ENCODE assay signal across 27 cellular contexts in the genomic region with DNA sequence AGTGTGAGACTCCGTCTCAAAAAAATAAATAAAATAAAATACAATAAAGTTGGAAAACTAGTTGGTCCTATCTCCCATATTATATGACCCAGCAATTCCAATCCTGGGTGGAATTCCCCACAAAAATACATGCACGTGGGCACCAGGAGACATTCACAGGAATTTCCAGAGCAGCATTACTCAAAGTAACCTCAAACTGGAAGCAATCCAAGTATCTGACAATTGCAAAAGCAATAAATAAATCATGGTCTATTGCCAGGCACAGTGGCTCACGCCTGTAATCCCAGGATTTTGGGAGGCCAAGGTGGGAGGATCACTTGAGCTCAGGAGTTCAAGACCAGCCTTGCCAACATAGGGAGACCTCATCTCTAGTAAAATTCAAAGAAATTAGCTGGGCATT.
DNase-seq lines count a peak whose midpoint lies in the region; ATAC-seq, FAIRE-seq and TF ChIP-seq lines count a peak whose summit lies in the region.
"Had no signal": no experiment of that assay in that cellular context is flagged by ENCODE, and none has a peak within 500 bp of the region (broad histone marks: within the 10 kb centered on the region; RNA-seq: fewer than 3 reads in every experiment).

No MANE protein-coding gene starts in this region.

- in situ Hi-C loops in K562 (cut with MboI) = no loop called here

- H3K9ac ChIP-seq in BLaER1 = no peak overlapping the region
- H3K9ac ChIP-seq in K562 (ENCODE audit: insufficient read depth in 1 of 2, low read depth in 2 of 2, low read length in 2 of 2) = no peak overlapping the region

- no peaks in the 10 kb centered on the region for H3K79me2 ChIP-seq in K562 (ENCODE audit: control insufficient read depth, insufficient read depth, low read length)

- POLR2A ChIA-PET in K562 (lab: Yijun Ruan, JAX) = no interaction called here

- no peak overlapping the region for H3K27ac ChIP-seq in BLaER1
- no peak overlapping the region for H3K27ac ChIP-seq in K562 (ENCODE audit: extremely low read depth, low read depth, low read length)
- peak overlapping the region; percentile 37 for H3K27ac ChIP-seq in foreskin keratinocyte
- no peak overlapping the region for H3K27ac ChIP-seq in lower lobe of right lung
- no peak overlapping the region for H3K27ac ChIP-seq in left lung
- H3K27ac ChIP-seq: spleen, testis had no signal

- H3K4me1 ChIP-seq in BLaER1 = peaks cover 8% of the 10 kb centered on the region
- H3K4me1 ChIP-seq in K562 (replicated peaks in 1 of 2; ENCODE audit: control insufficient read depth in 2 of 2, insufficient read depth in 2 of 2, low read length in 2 of 2) = no peaks in the 10 kb centered on the region
- H3K4me1 ChIP-seq in foreskin keratinocyte = no peaks in the 10 kb centered on the region
- H3K4me1 ChIP-seq in lower lobe of right lung = no peaks in the 10 kb centered on the region
- no peaks in the 10 kb centered on the region for H3K4me1 ChIP-seq in left lung
- H3K4me1 ChIP-seq: spleen, testis had no signal

- no peak for FAIRE-seq in K562 (lab: Jason Lieb, UNC)
- FAIRE-seq: colon, D721Med, HTR-8/SVneo had no signal

- TF ChIP-seq CTCF in K562 (IDR thresholded peaks at IDR 0.05 in 2 of 3, conservative IDR thresholded peaks at IDR 0.05 in 1 of 3; ENCODE audit: insufficient read depth in 2 of 3, low read depth in 1 of 3, low read length in 3 of 3) (no peak), foreskin keratinocyte (conservative IDR thresholded peaks at IDR 0.05) (no peak), lower lobe of right lung (IDR thresholded peaks at IDR 0.05) (no peak), left lung (IDR thresholded peaks at IDR 0.05) (no peak)

- TF ChIP-seq RAD21 in Ishikawa (IDR thresholded peaks at IDR 0.05; ENCODE audit: low read depth) (no peak), K562 (CRISPR knock-in tag; conservative IDR thresholded peaks at IDR 0.05 in 1 of 2, IDR thresholded peaks at IDR 0.05 in 1 of 2) (no peak)

- no peaks in the 10 kb centered on the region for H3K9me1 ChIP-seq in K562 (ENCODE audit: control insufficient read depth, insufficient read depth, low read length)

- H3K27me3 ChIP-seq in BLaER1 (no peaks in the 10 kb centered on the region), K562 (ENCODE audit: control insufficient read depth in 2 of 2, insufficient read depth in 2 of 2, low read length in 2 of 2) (peaks cover 9 to 16% of the 10 kb centered on the region in 2 experiments; a peak in 3 of 5 replicates), foreskin keratinocyte (no peaks in the 10 kb centered on the region), lower lobe of right lung (ENCODE audit: low read depth) (no peaks in the 10 kb centered on the region), left lung (no peaks in the 10 kb centered on the region)
- H3K27me3 ChIP-seq: spleen, testis had no signal

- 0% methylated on average over 3 of the region's 3 CpGs for WGBS in K562 (ENCODE audit: insufficient coverage, low coverage, missing lambda C conversion rate)

- DNase-seq in K562 (ENCODE audit: extremely low read depth in 1 of 4, low spot score in 3 of 4) = no peak
- peak; percentile 64 to 74 for DNase-seq in foreskin keratinocyte
- DNase-seq in lower lobe of right lung = no peak
- no peak for DNase-seq in GF-D8 (lab: John Stamatoyannopoulos, UW)
- no peak for DNase-seq in left lung
- DNase-seq: activated B cell treated with CpG ODN at 0.5 μM for 24 hours; activated CD4-positive, alpha-beta T cell treated with anti-CD3 and anti-CD28 coated beads, Interleukin-2, amount 50 U/mL, for 48 hours; activated CD8-positive, alpha-beta memory T cell treated with anti-CD3 and anti-CD28 coated beads, Interleukin-2, amount 50 U/mL, for 48 hours; activated naive CD8-positive, alpha-beta T cell treated with anti-CD3 and anti-CD28 coated beads for 36 hours; EL; foreskin melanocyte; hippocampal formation; Kasumi-1; NCI-H1417 treated with DMSO at 0.1 percent for 48 hours; NCI-H526; nucleus accumbens; spleen; stimulated activated CD4-positive, alpha-beta T cell treated with anti-CD3 and anti-CD28 coated beads, Interleukin-4, amount 100 ng/mL, for 1 hour; stimulated activated naive CD4-positive, alpha-beta T cell; T-helper 9 cell; testis had no signal

- TF ChIP-seq EP300 in Ishikawa (IDR thresholded peaks at IDR 0.05; ENCODE audit: borderline replicate concordance) = no peak
- TF ChIP-seq EP300 in K562 (IDR thresholded peaks at IDR 0.05; ENCODE audit: low read length) = no peak

- H4K20me1 ChIP-seq in BLaER1 (no peaks in the 10 kb centered on the region), K562 (replicated peaks; ENCODE audit: control insufficient read depth, insufficient read depth, low read length) (no peaks in the 10 kb centered on the region)

- H3K36me3 ChIP-seq in BLaER1 = no peaks in the 10 kb centered on the region
- no peaks in the 10 kb centered on the region for H3K36me3 ChIP-seq in K562 (ENCODE audit: control insufficient read depth, insufficient read depth, low read length)
- H3K36me3 ChIP-seq in lower lobe of right lung = no peaks in the 10 kb centered on the region
- H3K36me3 ChIP-seq in left lung = no peaks in the 10 kb centered on the region
- H3K36me3 ChIP-seq: spleen had no signal

- no peak overlapping the region for H2AFZ ChIP-seq in K562 (ENCODE audit: low read depth, low read length)

- H3K4me3 ChIP-seq in BLaER1 (no peak overlapping the region), K562 (no peak overlapping the region), lower lobe of right lung (no peak overlapping the region), left lung (no peak overlapping the region)
- H3K4me3 ChIP-seq: spleen, testis had no signal

- no TSS peak for BruUV-seq in K562 (replicated peaks; lab: Mats Ljungman, UMichigan)

- CTCF ChIA-PET in K562 (lab: Yijun Ruan, JAX; ENCODE audit: low intra/inter-chr PET ratio) = no interaction called here

- intact Hi-C loops in K562 (cut with micrococcal nuclease) (no loop called here), lower lobe of right lung (cut with DNase I) (no loop called here), left lung (cut with DNase I) (no loop called here)

- no peak for TF ChIP-seq POLR2A in K562 (conservative IDR thresholded peaks at IDR 0.05)

- H3K9me3 ChIP-seq in BLaER1 (no peaks in the 10 kb centered on the region), K562 (replicated peaks; ENCODE audit: control insufficient read depth, insufficient read depth, low read depth, low read length) (no peaks in the 10 kb centered on the region), lower lobe of right lung (no peaks in the 10 kb centered on the region), left lung (no peaks in the 10 kb centered on the region)
- H3K9me3 ChIP-seq: spleen, testis had no signal

- H3K4me2 ChIP-seq in BLaER1 (peak overlapping the region; percentile 37; the same call in 1 of the 2 replicates), K562 (ENCODE audit: insufficient read depth, low read length) (no peak overlapping the region)

- ATAC-seq in K562 = no peak
- peak; percentile 62 for ATAC-seq in foreskin keratinocyte
- no peak for ATAC-seq in lower lobe of right lung
- ATAC-seq in GM19395 (IDR thresholded peaks at IDR 0.05; ENCODE audit: unreplicated experiment) = no peak
- ATAC-seq in left lung = no peak

TF ChIP-seq in Ishikawa, 13 proteins besides CTCF, POLR2A, EP300 and RAD21:
- TF ChIP-seq NFIC (IDR thresholded peaks at IDR 0.05) = 0 out of 2 replicates have a peak, but pooled peaks have one; percentile 5
- TF ChIP-seq CEBPB (IDR thresholded peaks at IDR 0.05) = no peak

TF ChIP-seq in K562, 482 proteins besides CTCF, POLR2A, EP300 and RAD21:
- TF ChIP-seq, protein P1, sequence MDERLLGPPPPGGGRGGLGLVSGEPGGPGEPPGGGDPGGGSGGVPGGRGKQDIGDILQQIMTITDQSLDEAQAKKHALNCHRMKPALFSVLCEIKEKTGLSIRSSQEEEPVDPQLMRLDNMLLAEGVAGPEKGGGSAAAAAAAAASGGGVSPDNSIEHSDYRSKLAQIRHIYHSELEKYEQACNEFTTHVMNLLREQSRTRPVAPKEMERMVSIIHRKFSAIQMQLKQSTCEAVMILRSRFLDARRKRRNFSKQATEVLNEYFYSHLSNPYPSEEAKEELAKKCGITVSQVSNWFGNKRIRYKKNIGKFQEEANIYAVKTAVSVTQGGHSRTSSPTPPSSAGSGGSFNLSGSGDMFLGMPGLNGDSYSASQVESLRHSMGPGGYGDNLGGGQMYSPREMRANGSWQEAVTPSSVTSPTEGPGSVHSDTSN (CRISPR knock-in tag; IDR thresholded peaks at IDR 0.05; ENCODE audit: low read depth) = no peak
- TF ChIP-seq, protein P1 (tag; conservative IDR thresholded peaks at IDR 0.05; ENCODE audit: low read depth) = peak; percentile 41
- TF ChIP-seq MEIS2 (IDR thresholded peaks at IDR 0.05; ENCODE audit: partially characterized antibody) (peak; percentile 46), NFIC (IDR thresholded peaks at IDR 0.05) (peak; percentile 21; the same call in 1 of the 2 replicates), NCOR1 (IDR thresholded peaks at IDR 0.05) (no peak)

Comparison
In these comparisons a context has a peak if more than half of its experiments do, and no peak if none do; other contexts are left out.
1. DNase-seq: peak in foreskin keratinocyte (2 of 2); none in K562 (0 of 4), lower lobe of right lung (single experiment), GF-D8 (single experiment) and left lung (0 of 2).